Comparison of ENCODE assay signal across 8 cellular contexts in genomic region chr16:70430667-70431536, GRCh38. TPM values are rescaled to one million over a fixed set of nuclear protein-coding genes. Genes with fewer than 3 reads are reported as not detected.
DNase-seq lines count a peak whose midpoint lies in the region; ATAC-seq and TF ChIP-seq lines count a peak whose summit lies in the region.

No MANE protein-coding gene starts in this region.

- H3K27ac ChIP-seq in HUES64 (ENCODE audit: low read depth, low read length) (peak overlapping the region; percentile 96), skin epidermis (peak overlapping the region in 20 of 21 experiments; percentile 33 to 93 (median 78))

- peaks cover 9% of the 10 kb centered on the region for H3K36me3 Mint-ChIP-seq in activated CD4-positive, alpha-beta T cell treated with anti-CD3 and anti-CD28 coated beads, Interleukin-2, amount 10 ng/mL, durations not matched to agents 7 days and 5 days (ENCODE audit: low read depth)

- CTCF ChIA-PET in activated CD4-positive, alpha-beta T cell treated with anti-CD3 and anti-CD28 coated beads, Interleukin-2, amount 10 ng/mL, durations not matched to agents 7 days and 5 days (lab: Charles Lee) = interaction anchor here (0.7 to 1.8 kb wide), 2 partner anchors 20 to 39 kb away, joined by 3 to 4 read pairs; no protein-coding TSS in a partner anchor

- peak; percentile 44 for ATAC-seq in GM21515 (IDR thresholded peaks at IDR 0.05; ENCODE audit: unreplicated experiment)

- H3K27ac Mint-ChIP-seq in activated CD4-positive, alpha-beta T cell treated with anti-CD3 and anti-CD28 coated beads, Interleukin-2, amount 10 ng/mL, durations not matched to agents 7 days and 5 days = peak overlapping the region; percentile 89

- H3K27me3 ChIP-seq in HUES64 (ENCODE audit: insufficient read depth, low read length) = no peaks in the 10 kb centered on the region

- DNase-seq in Daoy (ENCODE audit: low read depth) = peak; percentile 45
- DNase-seq in activated CD4-positive, alpha-beta T cell treated with anti-CD3 and anti-CD28 coated beads, Interleukin-2, amount 10 ng/mL, durations not matched to agents 7 days and 5 days = peak; percentile 47
- peak; percentile 30 for DNase-seq in epithelial cell of esophagus (ENCODE audit: low read depth)
- no peak for DNase-seq in HCEC 1CT
- no peak for DNase-seq in DMS53 treated with DMSO at 0.1 percent for 48 hours (lab: John Stamatoyannopoulos, UW; ENCODE audit: unreplicated experiment)

- H3K4me1 Mint-ChIP-seq in activated CD4-positive, alpha-beta T cell treated with anti-CD3 and anti-CD28 coated beads, Interleukin-2, amount 10 ng/mL, durations not matched to agents 7 days and 5 days = peaks cover 48% of the 10 kb centered on the region

- peaks cover 9% of the 10 kb centered on the region for H3K36me3 ChIP-seq in HUES64 (ENCODE audit: insufficient read depth, low read length)

- no peaks in the 10 kb centered on the region for H3K9me3 Mint-ChIP-seq in activated CD4-positive, alpha-beta T cell treated with anti-CD3 and anti-CD28 coated beads, Interleukin-2, amount 10 ng/mL, durations not matched to agents 7 days and 5 days

- no peaks in the 10 kb centered on the region for H3K9me3 ChIP-seq in HUES64 (ENCODE audit: insufficient read depth, low read depth, low read length)

- H3K4me3 Mint-ChIP-seq in activated CD4-positive, alpha-beta T cell treated with anti-CD3 and anti-CD28 coated beads, Interleukin-2, amount 10 ng/mL, durations not matched to agents 7 days and 5 days = peak overlapping the region; percentile 17

- peak overlapping the region; percentile 43 for H3K9ac ChIP-seq in HUES64 (ENCODE audit: low read depth, low read length)

- WGBS in HUES64 = 35% methylated on average over 9 of the region's 11 CpGs

- peaks cover 49% of the 10 kb centered on the region for H3K4me1 ChIP-seq in HUES64 (ENCODE audit: insufficient read depth, low read length)

- H3K27me3 Mint-ChIP-seq in activated CD4-positive, alpha-beta T cell treated with anti-CD3 and anti-CD28 coated beads, Interleukin-2, amount 10 ng/mL, durations not matched to agents 7 days and 5 days = no peaks in the 10 kb centered on the region

- TF ChIP-seq CTCF in epithelial cell of esophagus (IDR thresholded peaks at IDR 0.05; ENCODE audit: insufficient read depth, low read depth, low read length, missing control alignments) = no peak

- H3K4me3 ChIP-seq in HUES64 (ENCODE audit: low read length) (no peak overlapping the region), epithelial cell of esophagus (ENCODE audit: low read length) (no peak overlapping the region), skin epidermis (no peak overlapping the region)

- POLR2A ChIA-PET in activated CD4-positive, alpha-beta T cell treated with anti-CD3 and anti-CD28 coated beads, Interleukin-2, amount 10 ng/mL, durations not matched to agents 7 days and 5 days (lab: Charles Lee) = no interaction called here

RNA-seq across cellular contexts. Expression of gene ST3GAL2, which starts 8.0 kb away (rescaled TPM):
- total RNA-seq in Daoy (2014; rRNA removed; shearing (Covaris generic)) = 22.1 and 23.8 TPM in 2 replicates
- 22.3 TPM for polyA plus RNA-seq in HUES64 (2013, experiment 1 of 2)
- 24.3 TPM for polyA plus RNA-seq in HUES64 (2013, experiment 2 of 2)
- total RNA-seq in activated CD4-positive, alpha-beta T cell treated with anti-CD3 and anti-CD28 coated beads, Interleukin-2, amount 10 ng/mL, durations not matched to agents 7 days and 5 days = 10 to 100 TPM; 24.5 to 25.6 TPM

RNA-seq across cellular contexts. Expression of gene FCSK, which starts 23.5 kb away (rescaled TPM):
- total RNA-seq in Daoy (2014; rRNA removed; shearing (Covaris generic)) = 2.1 and 6.7 TPM in 2 replicates
- polyA plus RNA-seq in HUES64 (2013, experiment 1 of 2) = 3.0 TPM
- 3.0 TPM for polyA plus RNA-seq in HUES64 (2013, experiment 2 of 2)
- 10 to 100 TPM; 16.8 to 18.8 TPM for total RNA-seq in activated CD4-positive, alpha-beta T cell treated with anti-CD3 and anti-CD28 coated beads, Interleukin-2, amount 10 ng/mL, durations not matched to agents 7 days and 5 days

Comparison
In these comparisons a context has a peak if more than half of its experiments do, and no peak if none do; other contexts are left out.
1. DNase-seq: peak in Daoy (single experiment), activated CD4-positive, alpha-beta T cell treated with anti-CD3 and anti-CD28 coated beads, Interleukin-2, amount 10 ng/mL, durations not matched to agents 7 days and 5 days (single experiment) and epithelial cell of esophagus (single experiment); none in HCEC 1CT (single experiment) and DMS53 treated with DMSO at 0.1 percent for 48 hours (single experiment).